ENCODE assay signal across 18 cellular contexts in genomic region chr3:133271491-133271890, GRCh38.
DNase-seq lines count a peak whose midpoint lies in the region; ATAC-seq and TF ChIP-seq lines count a peak whose summit lies in the region.
"Had no signal": no experiment of that assay in that cellular context is flagged by ENCODE, and none has a peak within 500 bp of the region (broad histone marks: within the 10 kb centered on the region; RNA-seq: fewer than 3 reads in every experiment).

No MANE protein-coding gene starts in this region.

- H3K27ac ChIP-seq in MM.1S (ENCODE audit: low read length): no peak overlapping the region
- H3K27ac ChIP-seq: colonic mucosa, heart left ventricle, SK-N-MC, tibial artery had no signal

- no peaks in the 10 kb centered on the region for H3K4me1 ChIP-seq in MM.1S (ENCODE audit: low read length)
- H3K4me1 ChIP-seq: colonic mucosa, tibial artery had no signal

- no peaks in the 10 kb centered on the region for H4K20me1 ChIP-seq in MM.1S (ENCODE audit: insufficient read depth, low read length)

- no peak for TF ChIP-seq CTCF in MM.1S (IDR thresholded peaks at IDR 0.05; ENCODE audit: low read length)

- DNase-seq in CMK (ENCODE audit: low read depth) (peak; percentile 5), HT1080 (ENCODE audit: low read depth) (peak; percentile 56), RKO (ENCODE audit: low spot score) (peak; percentile 29), LoVo (ENCODE audit: low spot score) (no peak), MM.1S (no peak)
- DNase-seq: activated CD4-positive, alpha-beta T cell treated with anti-CD3 and anti-CD28 coated beads for 48 hours; activated effector memory CD4-positive, alpha-beta T cell treated with Interleukin-2 at 50 U/mL for 16 hours; colonic mucosa; heart left ventricle; NK-92 treated with Interleukin-12 subunit alpha and Interleukin-12 subunit beta, amount 100 ng/mL, for 24 hours; stimulated activated CD4-positive, alpha-beta T cell treated with anti-CD3 and anti-CD28 coated beads, Interleukin-4, amount 100 ng/mL, for 1 hour; stimulated activated naive CD8-positive, alpha-beta T cell treated with anti-CD3 and anti-CD28 coated beads, Interleukin-15, Interleukin-2, amounts not matched to agents 100 U/mL and 50 U/mL, for 24 hours; tibial artery had no signal

- H3K79me2 ChIP-seq in MM.1S (ENCODE audit: low read length): no peaks in the 10 kb centered on the region

- H3K9me3 ChIP-seq in MM.1S (replicated peaks; ENCODE audit: insufficient read depth, low read length): no peaks in the 10 kb centered on the region
- H3K9me3 ChIP-seq: colonic mucosa, heart left ventricle, tibial artery had no signal

- no peak overlapping the region for H3K4me3 ChIP-seq in MM.1S (ENCODE audit: low read length)
- H3K4me3 ChIP-seq: colonic mucosa, heart left ventricle, SK-N-MC, smooth muscle cell, tibial artery had no signal

- H2AFZ ChIP-seq in MM.1S (ENCODE audit: low read length): no peak overlapping the region

- no peak overlapping the region for H3K4me2 ChIP-seq in MM.1S (ENCODE audit: low read depth, low read length)
- H3K4me2 ChIP-seq: smooth muscle cell had no signal

- no peaks in the 10 kb centered on the region for H3K27me3 ChIP-seq in MM.1S (replicated peaks; ENCODE audit: insufficient read depth, low read length)
- H3K27me3 ChIP-seq: colonic mucosa, heart left ventricle, tibial artery had no signal

- ATAC-seq in esophagus mucosa: peak; percentile 77
- ATAC-seq in HG03045 (IDR thresholded peaks at IDR 0.05; ENCODE audit: unreplicated experiment): no peak
- no peak for ATAC-seq in HG02885 (IDR thresholded peaks at IDR 0.05; ENCODE audit: poor library complexity, unreplicated experiment)
- ATAC-seq: heart left ventricle; stimulated activated naive CD8-positive, alpha-beta T cell treated with anti-CD3 and anti-CD28 coated beads, Interleukin-15, Interleukin-2, amounts not matched to agents 100 U/mL and 50 U/mL, for 24 hours had no signal

- no peaks in the 10 kb centered on the region for H3F3A ChIP-seq in MM.1S (ENCODE audit: insufficient read depth, low read length)

- no peaks in the 10 kb centered on the region for H3K9me2 ChIP-seq in MM.1S (replicated peaks; ENCODE audit: insufficient read depth, low read length)

- no peaks in the 10 kb centered on the region for H3K36me3 ChIP-seq in MM.1S (replicated peaks; ENCODE audit: insufficient read depth, low read length)
- H3K36me3 ChIP-seq: colonic mucosa, heart left ventricle, tibial artery had no signal

- no peak overlapping the region for H3K9ac ChIP-seq in MM.1S (ENCODE audit: low read length)

Comparison
In these comparisons a context has a peak if more than half of its experiments do, and no peak if none do; other contexts are left out.
1. DNase-seq: peak in CMK (single experiment), HT1080 (single experiment) and RKO (single experiment); none in LoVo (single experiment) and MM.1S (single experiment).